10 cellular contexts compared by ENCODE assay signal in the genomic region with DNA sequence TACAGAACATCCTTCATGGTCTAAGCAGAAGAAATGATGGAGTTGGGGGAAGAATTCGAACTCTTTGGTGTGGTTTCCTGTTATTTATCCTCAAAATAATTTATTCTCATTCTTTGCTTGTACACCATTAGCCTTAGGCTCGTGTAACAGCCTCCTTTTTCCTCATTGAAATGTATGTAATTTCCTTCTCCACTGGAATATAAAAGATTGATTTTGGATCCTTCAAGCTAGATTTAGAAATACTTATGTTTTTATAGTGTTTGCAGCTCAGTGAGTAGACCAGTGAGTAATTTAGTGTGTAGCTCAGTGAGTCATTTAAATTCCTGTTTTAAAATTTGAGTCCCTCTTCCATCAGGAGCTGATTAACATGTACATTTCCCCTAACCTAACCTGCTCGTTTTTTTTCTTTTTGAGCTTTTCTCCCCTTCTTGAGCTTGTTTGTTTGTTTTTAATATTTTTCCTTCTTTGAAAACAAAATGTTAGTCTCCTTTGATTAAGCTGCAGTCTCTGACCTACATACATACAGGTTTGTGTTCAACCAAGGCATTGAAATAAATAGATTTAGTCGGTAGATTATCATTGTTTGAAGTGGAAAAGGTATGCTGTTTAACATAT. TPM values are rescaled to one million over a fixed set of nuclear protein-coding genes. Genes with fewer than 3 reads are reported as not detected.
DNase-seq lines count a peak whose midpoint lies in the region; ATAC-seq and TF ChIP-seq lines count a peak whose summit lies in the region.
"Had no signal": no experiment of that assay in that cellular context is flagged by ENCODE, and none has a peak within 500 bp of the region (broad histone marks: within the 10 kb centered on the region; RNA-seq: fewer than 3 reads in every experiment).

No MANE protein-coding gene starts in this region.

- H3K9me3 Mint-ChIP-seq in brain: no peaks in the 10 kb centered on the region
- no peaks in the 10 kb centered on the region for H3K9me3 Mint-ChIP-seq in memory B cell

- peak overlapping the region in 2 of 5 experiments; percentile 13 to 55 for H3K27ac Mint-ChIP-seq in brain
- H3K27ac Mint-ChIP-seq in memory B cell: peak overlapping the region; percentile 77

- peaks cover 0 to 14% (median 4%) of the 10 kb centered on the region in 11 experiments; a peak in 7 of 22 replicates for H3K36me3 ChIP-seq in BLaER1 treated with 17β-estradiol and CSF1 and Interleukin-3, amounts not matched to agents 10 nM and 100 nM
- H3K36me3 ChIP-seq in Loucy (ENCODE audit: insufficient read depth, low read length): no peaks in the 10 kb centered on the region
- no peaks in the 10 kb centered on the region for H3K36me3 ChIP-seq in H7 (replicated peaks; ENCODE audit: control insufficient read depth, insufficient read depth, low read length)

- H3K4me2 ChIP-seq in BLaER1 treated with 17β-estradiol and CSF1 and Interleukin-3, amounts not matched to agents 10 nM and 100 nM: peak overlapping the region; percentile 82 to 97 (median 90)
- H3K4me2 ChIP-seq in Loucy (ENCODE audit: low read depth, low read length, poor library complexity, severe bottlenecking): peak overlapping the region; percentile 84

- H4K20me1 ChIP-seq in BLaER1 treated with 17β-estradiol and CSF1 and Interleukin-3, amounts not matched to agents 10 nM and 100 nM: peaks cover 92 to 100% (median 95%) of the 10 kb centered on the region in 11 experiments
- H4K20me1 ChIP-seq in Loucy (ENCODE audit: insufficient read depth, low read length, poor library complexity, severe bottlenecking): peaks cover 93% of the 10 kb centered on the region

- peak overlapping the region in 4 of 11 experiments; percentile 2 to 42 (median 32); a peak in 8 of 22 replicates for H3K27ac ChIP-seq in BLaER1 treated with 17β-estradiol and CSF1 and Interleukin-3, amounts not matched to agents 10 nM and 100 nM

- H2AFZ ChIP-seq in Loucy (ENCODE audit: low read length): no peak overlapping the region

- H3K4me3 Mint-ChIP-seq in brain (peak overlapping the region in 4 of 5 experiments; percentile 30 to 71 (median 61)), memory B cell (peak overlapping the region; percentile 21)

- H3K9me3 ChIP-seq in BLaER1 treated with 17β-estradiol and CSF1 and Interleukin-3, amounts not matched to agents 10 nM and 100 nM (replicated peaks in 1 of 11): no peaks in the 10 kb centered on the region
- H3K9me3 ChIP-seq in Loucy (ENCODE audit: insufficient read depth, low read depth, low read length): no peaks in the 10 kb centered on the region

- H3K4me1 Mint-ChIP-seq in brain: peaks cover 92% of the 10 kb centered on the region
- H3K4me1 Mint-ChIP-seq in memory B cell: peaks cover 55% of the 10 kb centered on the region

- H3F3A ChIP-seq in Loucy (ENCODE audit: low read depth): peaks cover 5% of the 10 kb centered on the region; the same call in 1 of the 2 replicates

- H3K79me2 ChIP-seq in Loucy (ENCODE audit: insufficient read depth, low read length): peaks cover 100% of the 10 kb centered on the region

- H3K36me3 Mint-ChIP-seq in brain (no peaks in the 10 kb centered on the region), memory B cell (no peaks in the 10 kb centered on the region)

- DNase-seq in memory B cell (ENCODE audit: low spot score in 2 of 2) (no peak), NCI-H82 treated with DMSO at 0.1 percent for 48 hours (lab: John Stamatoyannopoulos, UW; ENCODE audit: unreplicated experiment) (no peak), occipital lobe (lab: John Stamatoyannopoulos, UW) (no peak), H7 (no peak)
- DNase-seq: amygdala had no signal

- H3K27me3 ChIP-seq in BLaER1 treated with 17β-estradiol and CSF1 and Interleukin-3, amounts not matched to agents 10 nM and 100 nM: no peaks in the 10 kb centered on the region
- H3K27me3 ChIP-seq in Loucy (ENCODE audit: insufficient read depth, low read length, poor library complexity, severe bottlenecking) (no peaks in the 10 kb centered on the region), H7 (ENCODE audit: control insufficient read depth, insufficient read depth, low read length) (peaks cover 34% of the 10 kb centered on the region)

- peak overlapping the region in 2 of 10 experiments; percentile 15 to 96; a peak in 2 of 20 replicates for H3K4me3 ChIP-seq in BLaER1 treated with 17β-estradiol and CSF1 and Interleukin-3, amounts not matched to agents 10 nM and 100 nM
- H3K4me3 ChIP-seq in Loucy (ENCODE audit: low read length, poor library complexity, severe bottlenecking): peak overlapping the region; percentile 75
- H3K4me3 ChIP-seq in H7 (ENCODE audit: insufficient read depth, low read depth, low read length): no peak overlapping the region
- H3K4me3 ChIP-seq: lung had no signal

- TF ChIP-seq CTCF in Loucy (conservative IDR thresholded peaks at IDR 0.05; ENCODE audit: low read length) (no peak), brain (conservative IDR thresholded peaks at IDR 0.05) (no peak)

- no peaks in the 10 kb centered on the region for H3K9me2 ChIP-seq in Loucy (replicated peaks; ENCODE audit: low read depth, low read length)

- no peak for ATAC-seq in memory B cell (ENCODE audit: low read depth)
- ATAC-seq in GM18502 (IDR thresholded peaks at IDR 0.05; ENCODE audit: poor library complexity, unreplicated experiment): no peak

- H3K27me3 Mint-ChIP-seq in brain: no peaks in the 10 kb centered on the region
- no peaks in the 10 kb centered on the region for H3K27me3 Mint-ChIP-seq in memory B cell

- H3K9ac ChIP-seq in BLaER1 treated with 17β-estradiol and CSF1 and Interleukin-3, amounts not matched to agents 10 nM and 100 nM: peak overlapping the region in 4 of 11 experiments; percentile 0 to 51 (median 14); a peak in 7 of 22 replicates
- H3K9ac ChIP-seq in Loucy (ENCODE audit: low read depth, low read length, poor library complexity, severe bottlenecking): peak overlapping the region; percentile 23

- H3K4me1 ChIP-seq in BLaER1 treated with 17β-estradiol and CSF1 and Interleukin-3, amounts not matched to agents 10 nM and 100 nM: peaks cover 68 to 91% (median 84%) of the 10 kb centered on the region in 10 experiments
- peaks cover 74% of the 10 kb centered on the region for H3K4me1 ChIP-seq in Loucy (ENCODE audit: insufficient read depth, low read length, poor library complexity, severe bottlenecking)

RNA-seq across cellular contexts. Expression of a gene that starts 5.6 kb away (rescaled TPM):
- polyA plus RNA-seq in brain (ENCODE audit: insufficient read depth, low read depth, low replicate concordance): 20.7 TPM
- 86.4 TPM for total RNA-seq in occipital lobe
- 30.0 and 50.8 TPM in 2 replicates for total RNA-seq in H7 (2014; rRNA removed; shearing (Covaris generic))
